Comparison of ENCODE assay signal across 1 cellular context in the genomic region with DNA sequence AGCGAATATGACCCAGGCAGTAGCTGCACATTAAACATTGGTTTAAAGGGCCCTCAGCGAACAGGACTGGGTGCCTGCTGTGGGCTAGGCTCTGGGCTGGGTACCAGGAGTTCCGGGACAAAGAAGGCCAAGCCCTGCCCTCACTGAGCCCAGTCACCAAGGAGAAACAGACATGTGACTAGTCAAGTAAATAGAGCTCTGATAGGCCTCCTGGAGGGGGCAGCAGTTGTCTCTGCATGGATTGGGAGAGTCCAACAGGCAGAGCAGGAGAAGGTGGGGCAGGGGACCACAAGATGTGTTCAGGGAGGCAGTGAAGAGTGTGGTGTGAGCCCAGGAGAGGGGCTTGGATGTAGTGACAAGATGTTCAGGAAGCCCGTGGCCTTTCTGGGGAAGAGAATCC.
A peak's percentile ranks its signal among the peaks of the same experiment; 100 is the strongest.
TF ChIP-seq lines count a peak whose summit lies in the region.

No MANE protein-coding gene starts in this region.

TF ChIP-seq in HepG2, 621 proteins besides CTCF, POLR2A, EP300 and RAD21 (continued from another document and continues in another):
- TF ChIP-seq, protein P1, sequence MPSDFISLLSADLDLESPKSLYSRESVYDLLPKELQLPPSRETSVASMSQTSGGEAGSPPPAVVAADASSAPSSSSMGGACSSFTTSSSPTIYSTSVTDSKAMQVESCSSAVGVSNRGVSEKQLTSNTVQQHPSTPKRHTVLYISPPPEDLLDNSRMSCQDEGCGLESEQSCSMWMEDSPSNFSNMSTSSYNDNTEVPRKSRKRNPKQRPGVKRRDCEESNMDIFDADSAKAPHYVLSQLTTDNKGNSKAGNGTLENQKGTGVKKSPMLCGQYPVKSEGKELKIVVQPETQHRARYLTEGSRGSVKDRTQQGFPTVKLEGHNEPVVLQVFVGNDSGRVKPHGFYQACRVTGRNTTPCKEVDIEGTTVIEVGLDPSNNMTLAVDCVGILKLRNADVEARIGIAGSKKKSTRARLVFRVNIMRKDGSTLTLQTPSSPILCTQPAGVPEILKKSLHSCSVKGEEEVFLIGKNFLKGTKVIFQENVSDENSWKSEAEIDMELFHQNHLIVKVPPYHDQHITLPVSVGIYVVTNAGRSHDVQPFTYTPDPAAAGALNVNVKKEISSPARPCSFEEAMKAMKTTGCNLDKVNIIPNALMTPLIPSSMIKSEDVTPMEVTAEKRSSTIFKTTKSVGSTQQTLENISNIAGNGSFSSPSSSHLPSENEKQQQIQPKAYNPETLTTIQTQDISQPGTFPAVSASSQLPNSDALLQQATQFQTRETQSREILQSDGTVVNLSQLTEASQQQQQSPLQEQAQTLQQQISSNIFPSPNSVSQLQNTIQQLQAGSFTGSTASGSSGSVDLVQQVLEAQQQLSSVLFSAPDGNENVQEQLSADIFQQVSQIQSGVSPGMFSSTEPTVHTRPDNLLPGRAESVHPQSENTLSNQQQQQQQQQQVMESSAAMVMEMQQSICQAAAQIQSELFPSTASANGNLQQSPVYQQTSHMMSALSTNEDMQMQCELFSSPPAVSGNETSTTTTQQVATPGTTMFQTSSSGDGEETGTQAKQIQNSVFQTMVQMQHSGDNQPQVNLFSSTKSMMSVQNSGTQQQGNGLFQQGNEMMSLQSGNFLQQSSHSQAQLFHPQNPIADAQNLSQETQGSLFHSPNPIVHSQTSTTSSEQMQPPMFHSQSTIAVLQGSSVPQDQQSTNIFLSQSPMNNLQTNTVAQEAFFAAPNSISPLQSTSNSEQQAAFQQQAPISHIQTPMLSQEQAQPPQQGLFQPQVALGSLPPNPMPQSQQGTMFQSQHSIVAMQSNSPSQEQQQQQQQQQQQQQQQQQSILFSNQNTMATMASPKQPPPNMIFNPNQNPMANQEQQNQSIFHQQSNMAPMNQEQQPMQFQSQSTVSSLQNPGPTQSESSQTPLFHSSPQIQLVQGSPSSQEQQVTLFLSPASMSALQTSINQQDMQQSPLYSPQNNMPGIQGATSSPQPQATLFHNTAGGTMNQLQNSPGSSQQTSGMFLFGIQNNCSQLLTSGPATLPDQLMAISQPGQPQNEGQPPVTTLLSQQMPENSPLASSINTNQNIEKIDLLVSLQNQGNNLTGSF (CRISPR knock-in tag; IDR thresholded peaks at IDR 0.05): no peak
- TF ChIP-seq SYNCRIP (IDR thresholded peaks at IDR 0.05; ENCODE audit: insufficient read depth, low read depth, low read length) (no peak), ZFP90 (CRISPR knock-in tag; IDR thresholded peaks at IDR 0.05; ENCODE audit: borderline replicate concordance) (no peak), ZNF34 (CRISPR knock-in tag; IDR thresholded peaks at IDR 0.05; ENCODE audit: borderline replicate concordance) (no peak), ZNF839 (CRISPR knock-in tag; IDR thresholded peaks at IDR 0.05; ENCODE audit: borderline replicate concordance) (no peak), MBNL3 (CRISPR knock-in tag; conservative IDR thresholded peaks at IDR 0.05) (no peak), TCF12 (IDR thresholded peaks at IDR 0.05) (no peak), TCF12 (CRISPR knock-in tag; IDR thresholded peaks at IDR 0.05) (no peak), ZNF737 (CRISPR knock-in tag; IDR thresholded peaks at IDR 0.05; ENCODE audit: borderline replicate concordance) (no peak), ZNF333 (CRISPR knock-in tag; IDR thresholded peaks at IDR 0.05; ENCODE audit: borderline replicate concordance) (no peak), ZNF589 (CRISPR knock-in tag; conservative IDR thresholded peaks at IDR 0.05) (no peak), ZNF3 (CRISPR knock-in tag; IDR thresholded peaks at IDR 0.05) (no peak), XBP1 (CRISPR knock-in tag; IDR thresholded peaks at IDR 0.05) (no peak), REPIN1 (CRISPR knock-in tag; IDR thresholded peaks at IDR 0.05; ENCODE audit: borderline replicate concordance, low read depth) (no peak), RBAK (CRISPR knock-in tag; IDR thresholded peaks at IDR 0.05) (no peak), DPF2 (CRISPR knock-in tag; IDR thresholded peaks at IDR 0.05; ENCODE audit: borderline replicate concordance, low read depth) (no peak), ZNF225 (CRISPR knock-in tag; IDR thresholded peaks at IDR 0.05) (no peak), HNRNPK (IDR thresholded peaks at IDR 0.05; ENCODE audit: low read depth, low read length, poor library complexity, severe bottlenecking) (no peak), RAD51 (IDR thresholded peaks at IDR 0.05; ENCODE audit: borderline replicate concordance) (no peak), SCMH1 (CRISPR knock-in tag; IDR thresholded peaks at IDR 0.05; ENCODE audit: borderline replicate concordance) (no peak), KLF13 (CRISPR knock-in tag; IDR thresholded peaks at IDR 0.05) (no peak), TBX2 (CRISPR knock-in tag; IDR thresholded peaks at IDR 0.05; ENCODE audit: borderline replicate concordance) (no peak), ZNF768 (CRISPR knock-in tag; IDR thresholded peaks at IDR 0.05) (no peak)
- TF ChIP-seq, protein P2, sequence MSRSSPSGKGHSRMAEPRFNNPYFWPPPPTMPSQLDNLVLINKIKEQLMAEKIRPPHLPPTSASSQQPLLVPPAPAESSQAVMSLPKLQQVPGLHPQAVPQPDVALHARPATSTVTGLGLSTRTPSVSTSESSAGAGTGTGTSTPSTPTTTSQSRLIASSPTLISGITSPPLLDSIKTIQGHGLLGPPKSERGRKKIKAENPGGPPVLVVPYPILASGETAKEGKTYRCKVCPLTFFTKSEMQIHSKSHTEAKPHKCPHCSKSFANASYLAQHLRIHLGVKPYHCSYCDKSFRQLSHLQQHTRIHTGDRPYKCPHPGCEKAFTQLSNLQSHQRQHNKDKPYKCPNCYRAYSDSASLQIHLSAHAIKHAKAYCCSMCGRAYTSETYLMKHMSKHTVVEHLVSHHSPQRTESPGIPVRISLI (CRISPR knock-in tag; IDR thresholded peaks at IDR 0.05; ENCODE audit: borderline replicate concordance): no peak
- TF ChIP-seq, protein P3, sequence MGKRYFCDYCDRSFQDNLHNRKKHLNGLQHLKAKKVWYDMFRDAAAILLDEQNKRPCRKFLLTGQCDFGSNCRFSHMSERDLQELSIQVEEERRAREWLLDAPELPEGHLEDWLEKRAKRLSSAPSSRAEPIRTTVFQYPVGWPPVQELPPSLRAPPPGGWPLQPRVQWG (CRISPR knock-in tag; IDR thresholded peaks at IDR 0.05; ENCODE audit: borderline replicate concordance, low read depth): no peak
- TF ChIP-seq, protein P4, sequence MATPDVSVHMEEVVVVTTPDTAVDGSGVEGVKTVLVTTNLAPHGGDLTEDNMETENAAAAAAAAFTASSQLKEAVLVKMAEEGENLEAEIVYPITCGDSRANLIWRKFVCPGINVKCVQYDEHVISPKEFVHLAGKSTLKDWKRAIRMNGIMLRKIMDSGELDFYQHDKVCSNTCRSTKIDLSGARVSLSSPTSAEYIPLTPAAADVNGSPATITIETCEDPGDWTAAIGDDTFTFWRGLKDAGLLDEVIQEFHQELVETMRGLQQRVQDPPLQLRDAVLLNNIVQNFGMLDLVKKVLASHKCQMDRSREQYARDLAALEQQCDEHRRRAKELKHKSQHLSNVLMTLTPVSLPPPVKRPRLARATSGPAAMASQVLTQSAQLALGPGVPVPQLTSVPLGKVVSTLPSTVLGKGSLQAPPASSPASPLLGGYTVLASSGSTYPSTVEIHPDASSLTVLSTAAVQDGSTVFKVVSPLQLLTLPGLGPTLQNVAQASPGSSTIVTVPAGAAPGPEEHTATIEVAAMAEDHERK (CRISPR knock-in tag; IDR thresholded peaks at IDR 0.05; ENCODE audit: low read depth): no peak
- TF ChIP-seq, protein P5, sequence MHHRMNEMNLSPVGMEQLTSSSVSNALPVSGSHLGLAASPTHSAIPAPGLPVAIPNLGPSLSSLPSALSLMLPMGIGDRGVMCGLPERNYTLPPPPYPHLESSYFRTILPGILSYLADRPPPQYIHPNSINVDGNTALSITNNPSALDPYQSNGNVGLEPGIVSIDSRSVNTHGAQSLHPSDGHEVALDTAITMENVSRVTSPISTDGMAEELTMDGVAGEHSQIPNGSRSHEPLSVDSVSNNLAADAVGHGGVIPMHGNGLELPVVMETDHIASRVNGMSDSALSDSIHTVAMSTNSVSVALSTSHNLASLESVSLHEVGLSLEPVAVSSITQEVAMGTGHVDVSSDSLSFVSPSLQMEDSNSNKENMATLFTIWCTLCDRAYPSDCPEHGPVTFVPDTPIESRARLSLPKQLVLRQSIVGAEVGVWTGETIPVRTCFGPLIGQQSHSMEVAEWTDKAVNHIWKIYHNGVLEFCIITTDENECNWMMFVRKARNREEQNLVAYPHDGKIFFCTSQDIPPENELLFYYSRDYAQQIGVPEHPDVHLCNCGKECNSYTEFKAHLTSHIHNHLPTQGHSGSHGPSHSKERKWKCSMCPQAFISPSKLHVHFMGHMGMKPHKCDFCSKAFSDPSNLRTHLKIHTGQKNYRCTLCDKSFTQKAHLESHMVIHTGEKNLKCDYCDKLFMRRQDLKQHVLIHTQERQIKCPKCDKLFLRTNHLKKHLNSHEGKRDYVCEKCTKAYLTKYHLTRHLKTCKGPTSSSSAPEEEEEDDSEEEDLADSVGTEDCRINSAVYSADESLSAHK (CRISPR knock-in tag; IDR thresholded peaks at IDR 0.05; ENCODE audit: borderline replicate concordance): no peak
- TF ChIP-seq, protein P6, sequence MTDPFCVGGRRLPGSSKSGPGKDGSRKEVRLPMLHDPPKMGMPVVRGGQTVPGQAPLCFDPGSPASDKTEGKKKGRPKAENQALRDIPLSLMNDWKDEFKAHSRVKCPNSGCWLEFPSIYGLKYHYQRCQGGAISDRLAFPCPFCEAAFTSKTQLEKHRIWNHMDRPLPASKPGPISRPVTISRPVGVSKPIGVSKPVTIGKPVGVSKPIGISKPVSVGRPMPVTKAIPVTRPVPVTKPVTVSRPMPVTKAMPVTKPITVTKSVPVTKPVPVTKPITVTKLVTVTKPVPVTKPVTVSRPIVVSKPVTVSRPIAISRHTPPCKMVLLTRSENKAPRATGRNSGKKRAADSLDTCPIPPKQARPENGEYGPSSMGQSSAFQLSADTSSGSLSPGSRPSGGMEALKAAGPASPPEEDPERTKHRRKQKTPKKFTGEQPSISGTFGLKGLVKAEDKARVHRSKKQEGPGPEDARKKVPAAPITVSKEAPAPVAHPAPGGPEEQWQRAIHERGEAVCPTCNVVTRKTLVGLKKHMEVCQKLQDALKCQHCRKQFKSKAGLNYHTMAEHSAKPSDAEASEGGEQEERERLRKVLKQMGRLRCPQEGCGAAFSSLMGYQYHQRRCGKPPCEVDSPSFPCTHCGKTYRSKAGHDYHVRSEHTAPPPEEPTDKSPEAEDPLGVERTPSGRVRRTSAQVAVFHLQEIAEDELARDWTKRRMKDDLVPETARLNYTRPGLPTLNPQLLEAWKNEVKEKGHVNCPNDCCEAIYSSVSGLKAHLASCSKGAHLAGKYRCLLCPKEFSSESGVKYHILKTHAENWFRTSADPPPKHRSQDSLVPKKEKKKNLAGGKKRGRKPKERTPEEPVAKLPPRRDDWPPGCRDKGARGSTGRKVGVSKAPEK (CRISPR knock-in tag; IDR thresholded peaks at IDR 0.05; ENCODE audit: borderline replicate concordance): no peak
- TF ChIP-seq, protein P7, sequence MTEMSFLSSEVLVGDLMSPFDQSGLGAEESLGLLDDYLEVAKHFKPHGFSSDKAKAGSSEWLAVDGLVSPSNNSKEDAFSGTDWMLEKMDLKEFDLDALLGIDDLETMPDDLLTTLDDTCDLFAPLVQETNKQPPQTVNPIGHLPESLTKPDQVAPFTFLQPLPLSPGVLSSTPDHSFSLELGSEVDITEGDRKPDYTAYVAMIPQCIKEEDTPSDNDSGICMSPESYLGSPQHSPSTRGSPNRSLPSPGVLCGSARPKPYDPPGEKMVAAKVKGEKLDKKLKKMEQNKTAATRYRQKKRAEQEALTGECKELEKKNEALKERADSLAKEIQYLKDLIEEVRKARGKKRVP (CRISPR knock-in tag; IDR thresholded peaks at IDR 0.05): 0 out of 4 replicates have a peak, but pooled peaks of 1 of the 2 experiments have one; percentile 11
- TF ChIP-seq, protein P8, sequence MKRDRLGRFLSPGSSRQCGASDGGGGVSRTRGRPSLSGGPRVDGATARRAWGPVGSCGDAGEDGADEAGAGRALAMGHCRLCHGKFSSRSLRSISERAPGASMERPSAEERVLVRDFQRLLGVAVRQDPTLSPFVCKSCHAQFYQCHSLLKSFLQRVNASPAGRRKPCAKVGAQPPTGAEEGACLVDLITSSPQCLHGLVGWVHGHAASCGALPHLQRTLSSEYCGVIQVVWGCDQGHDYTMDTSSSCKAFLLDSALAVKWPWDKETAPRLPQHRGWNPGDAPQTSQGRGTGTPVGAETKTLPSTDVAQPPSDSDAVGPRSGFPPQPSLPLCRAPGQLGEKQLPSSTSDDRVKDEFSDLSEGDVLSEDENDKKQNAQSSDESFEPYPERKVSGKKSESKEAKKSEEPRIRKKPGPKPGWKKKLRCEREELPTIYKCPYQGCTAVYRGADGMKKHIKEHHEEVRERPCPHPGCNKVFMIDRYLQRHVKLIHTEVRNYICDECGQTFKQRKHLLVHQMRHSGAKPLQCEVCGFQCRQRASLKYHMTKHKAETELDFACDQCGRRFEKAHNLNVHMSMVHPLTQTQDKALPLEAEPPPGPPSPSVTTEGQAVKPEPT (CRISPR knock-in tag; IDR thresholded peaks at IDR 0.05; ENCODE audit: low read depth): no peak
- TF ChIP-seq, protein P9, sequence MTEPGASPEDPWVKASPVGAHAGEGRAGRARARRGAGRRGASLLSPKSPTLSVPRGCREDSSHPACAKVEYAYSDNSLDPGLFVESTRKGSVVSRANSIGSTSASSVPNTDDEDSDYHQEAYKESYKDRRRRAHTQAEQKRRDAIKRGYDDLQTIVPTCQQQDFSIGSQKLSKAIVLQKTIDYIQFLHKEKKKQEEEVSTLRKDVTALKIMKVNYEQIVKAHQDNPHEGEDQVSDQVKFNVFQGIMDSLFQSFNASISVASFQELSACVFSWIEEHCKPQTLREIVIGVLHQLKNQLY (CRISPR knock-in tag; IDR thresholded peaks at IDR 0.05): no peak
- TF ChIP-seq, protein P10, sequence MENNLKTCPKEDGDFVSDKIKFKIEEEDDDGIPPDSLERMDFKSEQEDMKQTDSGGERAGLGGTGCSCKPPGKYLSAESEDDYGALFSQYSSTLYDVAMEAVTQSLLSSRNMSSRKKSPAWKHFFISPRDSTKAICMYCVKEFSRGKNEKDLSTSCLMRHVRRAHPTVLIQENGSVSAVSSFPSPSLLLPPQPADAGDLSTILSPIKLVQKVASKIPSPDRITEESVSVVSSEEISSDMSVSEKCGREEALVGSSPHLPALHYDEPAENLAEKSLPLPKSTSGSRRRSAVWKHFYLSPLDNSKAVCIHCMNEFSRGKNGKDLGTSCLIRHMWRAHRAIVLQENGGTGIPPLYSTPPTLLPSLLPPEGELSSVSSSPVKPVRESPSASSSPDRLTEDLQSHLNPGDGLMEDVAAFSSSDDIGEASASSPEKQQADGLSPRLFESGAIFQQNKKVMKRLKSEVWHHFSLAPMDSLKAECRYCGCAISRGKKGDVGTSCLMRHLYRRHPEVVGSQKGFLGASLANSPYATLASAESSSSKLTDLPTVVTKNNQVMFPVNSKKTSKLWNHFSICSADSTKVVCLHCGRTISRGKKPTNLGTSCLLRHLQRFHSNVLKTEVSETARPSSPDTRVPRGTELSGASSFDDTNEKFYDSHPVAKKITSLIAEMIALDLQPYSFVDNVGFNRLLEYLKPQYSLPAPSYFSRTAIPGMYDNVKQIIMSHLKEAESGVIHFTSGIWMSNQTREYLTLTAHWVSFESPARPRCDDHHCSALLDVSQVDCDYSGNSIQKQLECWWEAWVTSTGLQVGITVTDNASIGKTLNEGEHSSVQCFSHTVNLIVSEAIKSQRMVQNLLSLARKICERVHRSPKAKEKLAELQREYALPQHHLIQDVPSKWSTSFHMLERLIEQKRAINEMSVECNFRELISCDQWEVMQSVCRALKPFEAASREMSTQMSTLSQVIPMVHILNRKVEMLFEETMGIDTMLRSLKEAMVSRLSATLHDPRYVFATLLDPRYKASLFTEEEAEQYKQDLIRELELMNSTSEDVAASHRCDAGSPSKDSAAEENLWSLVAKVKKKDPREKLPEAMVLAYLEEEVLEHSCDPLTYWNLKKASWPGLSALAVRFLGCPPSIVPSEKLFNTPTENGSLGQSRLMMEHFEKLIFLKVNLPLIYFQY (CRISPR knock-in tag; IDR thresholded peaks at IDR 0.05; ENCODE audit: borderline replicate concordance): peak; percentile 55; the same call in 1 of the 2 replicates
- TF ChIP-seq, protein P11, sequence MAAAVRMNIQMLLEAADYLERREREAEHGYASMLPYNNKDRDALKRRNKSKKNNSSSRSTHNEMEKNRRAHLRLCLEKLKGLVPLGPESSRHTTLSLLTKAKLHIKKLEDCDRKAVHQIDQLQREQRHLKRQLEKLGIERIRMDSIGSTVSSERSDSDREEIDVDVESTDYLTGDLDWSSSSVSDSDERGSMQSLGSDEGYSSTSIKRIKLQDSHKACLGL (CRISPR knock-in tag; IDR thresholded peaks at IDR 0.05): no peak
